ENCODE assay signal across 20 cellular contexts in the genomic region with DNA sequence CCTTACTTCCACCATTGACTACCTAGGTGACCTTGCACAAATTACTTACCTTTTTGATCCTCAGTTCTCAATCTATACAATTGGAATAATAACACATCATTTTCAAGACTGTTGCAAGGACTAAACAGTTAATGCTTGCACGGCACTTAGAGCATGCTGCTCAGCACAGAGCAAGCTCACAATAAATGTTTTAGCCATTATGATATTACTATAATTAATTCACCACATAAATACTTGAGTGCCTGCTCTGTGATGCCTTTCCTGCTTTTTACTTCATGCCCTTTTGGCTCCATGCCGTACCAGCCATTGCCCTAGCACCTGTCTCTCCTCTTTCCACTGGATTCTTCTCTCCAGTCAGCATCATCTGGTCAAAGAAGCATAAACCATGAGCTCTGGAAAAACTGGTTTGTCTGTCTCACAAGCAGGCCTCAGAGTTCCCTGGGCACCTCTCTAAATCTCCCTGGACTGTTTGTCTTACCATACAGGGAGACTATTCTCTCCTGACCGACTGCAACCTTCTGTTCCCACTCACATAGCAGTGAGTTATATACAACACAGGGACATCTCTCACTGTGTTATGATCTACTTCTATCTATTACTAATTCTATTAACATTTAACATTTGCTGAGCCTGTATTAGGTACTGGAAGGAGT.
"Had no signal": no experiment of that assay in that cellular context is flagged by ENCODE, and none has a peak within 500 bp of the region (broad histone marks: within the 10 kb centered on the region; RNA-seq: fewer than 3 reads in every experiment).

No MANE protein-coding gene starts in this region.

- H3K27me3 Mint-ChIP-seq: activated naive CD8-positive, alpha-beta T cell treated with anti-CD3 and anti-CD28 coated beads, Interleukin-2, amount 10 ng/mL, durations not matched to agents 7 days and 5 days had no signal

- H3K27me3 ChIP-seq: brain microvascular endothelial cell, pancreas, stomach, testis had no signal

- H3K4me1 Mint-ChIP-seq: activated naive CD8-positive, alpha-beta T cell treated with anti-CD3 and anti-CD28 coated beads, Interleukin-2, amount 10 ng/mL, durations not matched to agents 7 days and 5 days; immature natural killer cell; naive thymus-derived CD4-positive, alpha-beta T cell had no signal

- H3K9me3 Mint-ChIP-seq: activated naive CD8-positive, alpha-beta T cell treated with anti-CD3 and anti-CD28 coated beads, Interleukin-2, amount 10 ng/mL, durations not matched to agents 7 days and 5 days; activated T-helper 1 cell treated with anti-CD3 and anti-CD28 coated beads, Interleukin-12 subunit alpha, Interleukin-12 subunit beta, Interleukin-2, Interleukin-4 antibody, amounts not matched to agents 30 ng/mL and 10 ng/mL and 1 ng/mL, durations not matched to agents 14 hours and 24 hours and 36 hours; immature natural killer cell; naive thymus-derived CD4-positive, alpha-beta T cell; WTC11 had no signal

- DNase-seq: activated CD4-positive, alpha-beta T cell treated with anti-CD3 and anti-CD28 coated beads for 48 hours; activated naive CD8-positive, alpha-beta T cell treated with anti-CD3 and anti-CD28 coated beads, Interleukin-2, amount 10 ng/mL, durations not matched to agents 7 days and 5 days; anterior cingulate cortex; brain microvascular endothelial cell; cerebellar nuclear complex; effector CD8-positive, alpha-beta T cell; foreskin keratinocyte; glutamatergic neuron; immature natural killer cell; midbrain; naive thymus-derived CD4-positive, alpha-beta T cell; pancreas; stimulated activated CD4-positive, alpha-beta T cell treated with anti-CD3 and anti-CD28 coated beads, Interleukin-12 subunit alpha, Interleukin-12 subunit beta, amount 100 ng/mL, for 4 hours; stimulated activated CD4-positive, alpha-beta T cell treated with anti-CD3 and anti-CD28 coated beads, Interleukin-2, amount 100 ng/mL, for 24 hours; stomach; T-helper 2 cell; testis had no signal

- H3K27ac Mint-ChIP-seq: activated naive CD8-positive, alpha-beta T cell treated with anti-CD3 and anti-CD28 coated beads, Interleukin-2, amount 10 ng/mL, durations not matched to agents 7 days and 5 days; activated T-helper 1 cell treated with anti-CD3 and anti-CD28 coated beads, Interleukin-12 subunit alpha, Interleukin-12 subunit beta, Interleukin-2, Interleukin-4 antibody, amounts not matched to agents 30 ng/mL and 10 ng/mL and 1 ng/mL, durations not matched to agents 14 hours and 24 hours and 36 hours; immature natural killer cell; WTC11 had no signal

- H3K36me3 Mint-ChIP-seq: activated naive CD8-positive, alpha-beta T cell treated with anti-CD3 and anti-CD28 coated beads, Interleukin-2, amount 10 ng/mL, durations not matched to agents 7 days and 5 days; immature natural killer cell; naive thymus-derived CD4-positive, alpha-beta T cell; WTC11 had no signal

- ATAC-seq: foreskin keratinocyte; naive thymus-derived CD4-positive, alpha-beta T cell; pancreas; WTC11 had no signal

- H3K9me3 ChIP-seq: pancreas, stomach, testis had no signal

- H3K4me3 Mint-ChIP-seq: activated naive CD8-positive, alpha-beta T cell treated with anti-CD3 and anti-CD28 coated beads, Interleukin-2, amount 10 ng/mL, durations not matched to agents 7 days and 5 days; activated T-helper 1 cell treated with anti-CD3 and anti-CD28 coated beads, Interleukin-12 subunit alpha, Interleukin-12 subunit beta, Interleukin-2, Interleukin-4 antibody, amounts not matched to agents 30 ng/mL and 10 ng/mL and 1 ng/mL, durations not matched to agents 14 hours and 24 hours and 36 hours; immature natural killer cell; naive thymus-derived CD4-positive, alpha-beta T cell; WTC11 had no signal

- H3K4me1 ChIP-seq: foreskin keratinocyte, pancreas, stomach, testis had no signal

- H3K4me3 ChIP-seq: lung, pancreas, stomach, testis had no signal

- H3K36me3 ChIP-seq: brain microvascular endothelial cell, pancreas, stomach had no signal

- H3K27ac ChIP-seq: brain microvascular endothelial cell, foreskin keratinocyte, pancreas, stomach, testis had no signal
